ENCODE assay signal across 1 cellular context in the genomic region with DNA sequence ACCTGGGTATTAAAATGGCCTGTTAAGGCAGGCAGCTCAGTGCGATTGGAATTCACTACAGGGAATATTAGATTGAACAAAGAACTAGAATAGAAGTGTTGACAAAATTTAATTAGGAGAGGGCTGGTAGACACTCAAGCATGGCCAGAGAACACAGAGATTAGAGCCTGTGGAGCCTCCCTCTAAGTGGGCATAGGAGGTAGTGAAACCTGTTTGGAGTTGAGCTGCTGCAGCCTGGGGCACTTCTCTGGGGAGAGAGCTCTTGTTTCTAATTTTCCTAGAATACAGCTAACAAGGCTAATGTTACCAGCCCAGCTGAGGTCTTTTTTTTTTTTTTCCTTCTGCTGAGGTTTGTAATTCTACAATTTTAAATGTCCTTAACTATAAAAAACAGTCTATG.
TF ChIP-seq lines count a peak whose summit lies in the region.

No MANE protein-coding gene starts in this region.

TF ChIP-seq in WTC11, 78 proteins besides CTCF, POLR2A, EP300 and RAD21 (continued from another document):
- TF ChIP-seq, protein P1, sequence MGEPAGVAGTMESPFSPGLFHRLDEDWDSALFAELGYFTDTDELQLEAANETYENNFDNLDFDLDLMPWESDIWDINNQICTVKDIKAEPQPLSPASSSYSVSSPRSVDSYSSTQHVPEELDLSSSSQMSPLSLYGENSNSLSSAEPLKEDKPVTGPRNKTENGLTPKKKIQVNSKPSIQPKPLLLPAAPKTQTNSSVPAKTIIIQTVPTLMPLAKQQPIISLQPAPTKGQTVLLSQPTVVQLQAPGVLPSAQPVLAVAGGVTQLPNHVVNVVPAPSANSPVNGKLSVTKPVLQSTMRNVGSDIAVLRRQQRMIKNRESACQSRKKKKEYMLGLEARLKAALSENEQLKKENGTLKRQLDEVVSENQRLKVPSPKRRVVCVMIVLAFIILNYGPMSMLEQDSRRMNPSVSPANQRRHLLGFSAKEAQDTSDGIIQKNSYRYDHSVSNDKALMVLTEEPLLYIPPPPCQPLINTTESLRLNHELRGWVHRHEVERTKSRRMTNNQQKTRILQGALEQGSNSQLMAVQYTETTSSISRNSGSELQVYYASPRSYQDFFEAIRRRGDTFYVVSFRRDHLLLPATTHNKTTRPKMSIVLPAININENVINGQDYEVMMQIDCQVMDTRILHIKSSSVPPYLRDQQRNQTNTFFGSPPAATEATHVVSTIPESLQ (CRISPR knock-in tag; IDR thresholded peaks at IDR 0.05), result no peak
- TF ChIP-seq TP53 (CRISPR knock-in tag; IDR thresholded peaks at IDR 0.05), result no peak
- TF ChIP-seq SP1 (CRISPR knock-in tag; conservative IDR thresholded peaks at IDR 0.05), result no peak
- TF ChIP-seq ZNF232 (CRISPR knock-in tag; IDR thresholded peaks at IDR 0.05), result no peak
